In the genomic region with DNA sequence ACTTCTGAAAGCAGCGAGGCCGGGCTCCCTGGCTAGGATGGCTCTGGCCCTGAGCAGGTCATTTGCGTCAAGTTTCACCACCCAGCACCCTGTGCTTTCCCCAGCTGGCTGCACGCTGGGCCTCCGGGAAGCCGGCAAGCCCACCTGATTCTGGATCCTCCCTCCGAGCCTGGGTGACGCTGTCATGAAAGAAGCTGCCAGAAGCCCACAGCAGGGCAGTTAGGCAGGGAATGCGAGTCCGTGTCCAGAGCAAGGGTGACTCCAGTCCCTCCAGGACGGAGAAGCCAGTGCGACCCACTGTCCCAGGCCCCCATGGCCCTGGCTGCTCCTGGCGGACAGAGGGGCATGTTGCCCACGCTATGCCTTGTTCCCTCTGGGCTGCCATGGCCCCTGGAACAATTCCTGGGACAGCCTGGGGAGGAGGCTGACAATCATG, we compare ENCODE assay signal across 23 cellular contexts. TPM values are rescaled to one million over a fixed set of nuclear protein-coding genes. Genes with fewer than 3 reads are reported as not detected.
DNase-seq lines count a peak whose midpoint lies in the region; ATAC-seq, FAIRE-seq and TF ChIP-seq lines count a peak whose summit lies in the region.
"Had no signal": no experiment of that assay in that cellular context is flagged by ENCODE, and none has a peak within 500 bp of the region (broad histone marks: within the 10 kb centered on the region; RNA-seq: fewer than 3 reads in every experiment).

No MANE protein-coding gene starts in this region.

- no peak overlapping the region for H3K4me3 ChIP-seq in right lobe of liver
- H3K4me3 ChIP-seq in HepG2 (replicated peaks in 1 of 3; ENCODE audit: insufficient read depth in 1 of 3, low read depth in 2 of 3, low read length in 3 of 3) = no peak overlapping the region
- H3K4me3 ChIP-seq in osteoblast (ENCODE audit: insufficient read depth, low read length) = no peak overlapping the region
- H3K4me3 ChIP-seq in aorta (ENCODE audit: low read length in 2 of 2) = no peak overlapping the region
- H3K4me3 ChIP-seq in A673 (ENCODE audit: low read depth, low read length, poor library complexity, severe bottlenecking) = no peak overlapping the region
- H3K4me3 ChIP-seq: BLaER1 treated with 17β-estradiol and CSF1 and Interleukin-3, amounts not matched to agents 10 nM and 100 nM; GM23248; HAP-1 had no signal

- in situ Hi-C loops in HepG2 (cut with HindIII; ENCODE audit: extremely low pct_ligation_motif_present, low pct_unique_long_range_greater_than_20kb) = loop anchor here (5.0 kb wide), 1 partner anchor 42 kb away; no protein-coding TSS in a partner anchor

- H3K4me2 ChIP-seq in HepG2 (ENCODE audit: low read depth, low read length) (no peak overlapping the region), osteoblast (ENCODE audit: insufficient read depth, low read length) (no peak overlapping the region)
- H3K4me2 ChIP-seq: BLaER1 treated with 17β-estradiol and CSF1 and Interleukin-3, amounts not matched to agents 10 nM and 100 nM had no signal

- H3K4me3 Mint-ChIP-seq in chondrocyte (ENCODE audit: unreplicated experiment) = no peak overlapping the region
- H3K4me3 Mint-ChIP-seq: CD4-positive, alpha-beta memory T cell had no signal

- H3K27me3 ChIP-seq in right lobe of liver = no peaks in the 10 kb centered on the region
- H3K27me3 ChIP-seq in HepG2 (ENCODE audit: control insufficient read depth in 1 of 2, insufficient read depth in 2 of 2, low read length in 2 of 2) = no peaks in the 10 kb centered on the region; a peak in 2 of 5 replicates
- peaks cover 7% of the 10 kb centered on the region for H3K27me3 ChIP-seq in osteoblast (ENCODE audit: insufficient read depth, low read length)
- no peaks in the 10 kb centered on the region for H3K27me3 ChIP-seq in aorta (ENCODE audit: control insufficient read depth in 1 of 2, insufficient read depth in 2 of 2, low read length in 1 of 2)
- no peaks in the 10 kb centered on the region for H3K27me3 ChIP-seq in A673 (replicated peaks; ENCODE audit: insufficient read depth, low read depth, low read length, poor library complexity)

- peaks cover 31% of the 10 kb centered on the region for H3K27me3 Mint-ChIP-seq in chondrocyte (ENCODE audit: low read depth)

- H3K27ac Mint-ChIP-seq in chondrocyte (ENCODE audit: unreplicated experiment) = no peak overlapping the region

- no peaks in the 10 kb centered on the region for H3K79me2 ChIP-seq in HepG2 (ENCODE audit: insufficient read depth, low read length)
- no peaks in the 10 kb centered on the region for H3K79me2 ChIP-seq in osteoblast (ENCODE audit: insufficient read depth, low read length)

- TF ChIP-seq RAD21 in HepG2 (CRISPR knock-in tag; IDR thresholded peaks at IDR 0.05) = no peak

- H3K9me3 Mint-ChIP-seq in chondrocyte (ENCODE audit: low read depth) = peaks cover 33% of the 10 kb centered on the region

- DNase-seq in right lobe of liver = peak in 2 of 3 donors; percentile 28 to 43
- DNase-seq in HepG2 (ENCODE audit: low spot score) = no peak
- peak; percentile 68 for DNase-seq in chondrocyte (ENCODE audit: low spot score)
- peak; percentile 15 for DNase-seq in osteoblast (ENCODE audit: insufficient read length, low spot score, missing footprints)
- DNase-seq in aorta = peak; percentile 19 to 50
- DNase-seq in omental fat pad (ENCODE audit: low spot score) = no peak
- no peak for DNase-seq in A673 (ENCODE audit: low spot score)
- no peak for DNase-seq in NK-92 treated with Interleukin-12 subunit alpha and Interleukin-12 subunit beta, amount 100 ng/mL, for 24 hours (lab: John Stamatoyannopoulos, UW)
- DNase-seq: ACHN, DND-41, GM23248, NCI-H1105, NCI-H146, NCI-H2029, NCI-H2227 treated with DMSO at 0.1 percent for 48 hours, NCI-H510A, Right ventricle myocardium superior had no signal

- no CpG with 5 or more reads among the region's 14 CpGs for WGBS in right lobe of liver (ENCODE audit: insufficient coverage, low coverage, low lambda C conversion rate, missing lambda C conversion rate)
- WGBS in HepG2 (ENCODE audit: low lambda C conversion rate) = 80% methylated on average over 1 of the region's 14 CpGs
- WGBS in aorta, 2 donors = 87 to 88% methylated on average over 14 of the region's 14 CpGs

- no peaks in the 10 kb centered on the region for H4K20me1 ChIP-seq in HepG2 (ENCODE audit: insufficient read depth, low read length)
- no peaks in the 10 kb centered on the region for H4K20me1 ChIP-seq in osteoblast (ENCODE audit: insufficient read depth, low read length)

- H3K4me1 ChIP-seq in right lobe of liver (no peaks in the 10 kb centered on the region), HepG2 (ENCODE audit: insufficient read depth, low read length) (no peaks in the 10 kb centered on the region), osteoblast (ENCODE audit: insufficient read depth, low read length) (no peaks in the 10 kb centered on the region), aorta (ENCODE audit: control insufficient read depth in 1 of 2, insufficient read depth in 2 of 2, low read length in 2 of 2) (no peaks in the 10 kb centered on the region), A673 (ENCODE audit: insufficient read depth, low read length, poor library complexity, severe bottlenecking) (no peaks in the 10 kb centered on the region)
- H3K4me1 ChIP-seq: HAP-1 had no signal

- H2AFZ ChIP-seq in HepG2 (ENCODE audit: low read length) = no peak overlapping the region
- H2AFZ ChIP-seq in osteoblast (ENCODE audit: low read length) = no peak overlapping the region
- H2AFZ ChIP-seq: GM23248 had no signal

- no peaks in the 10 kb centered on the region for H3K36me3 ChIP-seq in right lobe of liver
- H3K36me3 ChIP-seq in HepG2 (replicated peaks in 1 of 2; ENCODE audit: control insufficient read depth in 1 of 2, insufficient read depth in 2 of 2, low read length in 2 of 2) = no peaks in the 10 kb centered on the region
- H3K36me3 ChIP-seq in osteoblast (ENCODE audit: insufficient read depth, low read length) = no peaks in the 10 kb centered on the region
- H3K36me3 ChIP-seq in aorta (ENCODE audit: control insufficient read depth in 1 of 2, insufficient read depth in 2 of 2, low read length in 1 of 2) = no peaks in the 10 kb centered on the region
- no peaks in the 10 kb centered on the region for H3K36me3 ChIP-seq in A673 (ENCODE audit: insufficient read depth, low read length, poor library complexity, severe bottlenecking)
- H3K36me3 ChIP-seq: BLaER1 treated with 17β-estradiol and CSF1 and Interleukin-3, amounts not matched to agents 10 nM and 100 nM; HAP-1 had no signal

- H3K27ac ChIP-seq in right lobe of liver (no peak overlapping the region), HepG2 (ENCODE audit: extremely low read length, insufficient read depth, low read length) (no peak overlapping the region), osteoblast (ENCODE audit: low read depth, low read length) (no peak overlapping the region), aorta (ENCODE audit: low read depth in 1 of 2, low read length in 2 of 2) (no peak overlapping the region), A673 (ENCODE audit: low read depth, low read length, poor library complexity, severe bottlenecking) (no peak overlapping the region)
- H3K27ac ChIP-seq: BLaER1 treated with 17β-estradiol and CSF1 and Interleukin-3, amounts not matched to agents 10 nM and 100 nM; GM23248 had no signal

- no peak overlapping the region for H3K9ac ChIP-seq in HepG2 (ENCODE audit: insufficient read depth, low read depth, low read length)
- H3K9ac ChIP-seq: BLaER1 treated with 17β-estradiol and CSF1 and Interleukin-3, amounts not matched to agents 10 nM and 100 nM; GM23248 had no signal

- CTCF ChIA-PET in HepG2 (lab: Yijun Ruan, JAX; ENCODE audit: low intra/inter-chr PET ratio, low total read pairs) (no interaction called here), A673 (lab: Charles Lee) (no interaction called here)

- intact Hi-C loops in right lobe of liver (cut with DNase I) = loop anchor here (5.0 kb wide), 1 partner anchor 42 kb away; no protein-coding TSS in a partner anchor
- intact Hi-C loops in HepG2 (cut with micrococcal nuclease; ENCODE audit: unreplicated experiment) = no loop called here
- intact Hi-C loops in aorta (cut with DNase I) = loop anchor here in 1 of 2 donors (5.0 kb wide), 1 partner anchor 307 kb away; no protein-coding TSS in a partner anchor
- intact Hi-C loops in A673 (cut with micrococcal nuclease; ENCODE audit: unreplicated experiment) = no loop called here

- TF ChIP-seq EP300 in HepG2 (IDR thresholded peaks at IDR 0.05; ENCODE audit: low read depth in 2 of 2, low read length in 2 of 2) (no peak), HepG2 (CRISPR knock-in tag; IDR thresholded peaks at IDR 0.05; ENCODE audit: borderline replicate concordance) (no peak)

- no peak for FAIRE-seq in HepG2 (lab: Jason Lieb, UNC)
- FAIRE-seq: GM12891, RCC 7860 had no signal

- TF ChIP-seq CTCF in right lobe of liver (IDR thresholded peaks at IDR 0.05) (no peak), HepG2 (CRISPR knock-in tag; IDR thresholded peaks at IDR 0.05) (no peak), chondrocyte (IDR thresholded peaks at IDR 0.05) (no peak), osteoblast (IDR thresholded peaks at IDR 0.05; ENCODE audit: extremely low read depth, low read depth, low read length) (no peak), omental fat pad (IDR thresholded peaks at IDR 0.05) (no peak), A673 (conservative IDR thresholded peaks at IDR 0.05; ENCODE audit: low read depth, low read length) (no peak)

- peaks cover 16% of the 10 kb centered on the region for H3K36me3 Mint-ChIP-seq in chondrocyte (ENCODE audit: low read depth)

- POLR2A ChIA-PET in HepG2 (lab: Yijun Ruan, JAX) = no interaction called here
- POLR2A ChIA-PET in A673 (lab: Charles Lee; ENCODE audit: low non-redundant PET) = no interaction called here

- ATAC-seq in right lobe of liver (no peak), HepG2 (no peak), aorta (ENCODE audit: low FRiP score) (no peak), omental fat pad (ENCODE audit: low FRiP score) (no peak)

- no peaks in the 10 kb centered on the region for H3K4me1 Mint-ChIP-seq in chondrocyte (ENCODE audit: low read depth)

- TF ChIP-seq POLR2A in right lobe of liver (IDR thresholded peaks at IDR 0.05) = no peak
- TF ChIP-seq POLR2A in HepG2 (IDR thresholded peaks at IDR 0.05; ENCODE audit: insufficient read depth in 1 of 2, low read depth in 2 of 2, low read length in 2 of 2) = no peak

- no peaks in the 10 kb centered on the region for H3K9me3 ChIP-seq in right lobe of liver
- peaks cover 7% of the 10 kb centered on the region; the same call in 1 of the 2 replicates for H3K9me3 ChIP-seq in HepG2 (ENCODE audit: low read length)
- no peaks in the 10 kb centered on the region for H3K9me3 ChIP-seq in osteoblast (ENCODE audit: low read depth, low read length)
- no peaks in the 10 kb centered on the region for H3K9me3 ChIP-seq in aorta (ENCODE audit: control insufficient read depth, low read length)
- peaks cover 3% of the 10 kb centered on the region for H3K9me3 ChIP-seq in A673 (ENCODE audit: low read depth, low read length, poor library complexity, severe bottlenecking)
- H3K9me3 ChIP-seq: HAP-1 had no signal

- BruUV-seq in HepG2 (replicated peaks; lab: Mats Ljungman, UMichigan) (no TSS peak), A673 (replicated peaks; lab: Mats Ljungman, UMichigan) (no TSS peak)

RNA-seq across cellular contexts. Expression of a gene that starts 44.4 kb away (rescaled TPM):
- total RNA-seq in right lobe of liver (1 to 10 TPM in 1 of 6 experiments, under 1 TPM in 5; 0.37 to 1.5 (median 0.69) TPM), HepG2 (2016; rRNA removed; fragmentation: Illumina TruSeq; extraction: Trizol) (not detected in 2 replicates), chondrocyte (6.4 to 11.8 TPM (median 11.8 TPM) in 3 replicates), osteoblast (1.1 and 1.2 TPM in 2 replicates), aorta (10 to 100 TPM in 1 of 2 donors, 1 to 10 TPM in 1; 7.0 to 15.0 TPM), omental fat pad (10 to 100 TPM in 3 of 4 donors, 1 to 10 TPM in 1; 1.1 to 26.8 (median 14.8) TPM), A673 (2021) (22.0 and 25.6 TPM in 2 replicates)
- total RNA-seq in HepG2 (2016; cell fraction: cytosol; rRNA removed; fragmentation: Illumina TruSeq; extraction: Trizol; ENCODE audit: low read depth) = not detected in 2 replicates
- not detected in 2 replicates for total RNA-seq in HepG2 (2016; cell fraction: insoluble cytoplasmic fraction; rRNA removed; fragmentation: Illumina TruSeq; extraction: Trizol)
- not detected in 2 replicates for total RNA-seq in HepG2 (2016; cell fraction: membrane; rRNA removed; fragmentation: Illumina TruSeq; extraction: Trizol)
- not detected in 2 replicates for total RNA-seq in HepG2 (2016; cell fraction: nucleus; rRNA removed; fragmentation: Illumina TruSeq; extraction: Trizol)
- polyA plus RNA-seq in HepG2 (2011; rRNA removed) (not detected in 2 replicates), aorta (1 to 10 TPM in 1 of 2 donors, not detected in 1; 3.6 TPM)
- polyA plus RNA-seq in HepG2 (2011; cell fraction: cytosol; rRNA removed) = not detected in 2 replicates
- polyA plus RNA-seq in HepG2 (2011; cell fraction: nucleus; rRNA removed) = not detected in 2 replicates
- not detected in 2 replicates for polyA plus RNA-seq in HepG2 (2012)
- not detected in 2 replicates for polyA plus RNA-seq in HepG2 (2016; cell fraction: cytosol; fragmentation: Illumina TruSeq; extraction: Trizol; ENCODE audit: low read depth)
- not detected in 2 replicates for polyA plus RNA-seq in HepG2 (2016; cell fraction: insoluble cytoplasmic fraction; fragmentation: Illumina TruSeq; extraction: Trizol; ENCODE audit: low read depth)
- polyA plus RNA-seq in HepG2 (2016; cell fraction: membrane; fragmentation: Illumina TruSeq; extraction: Trizol; ENCODE audit: low read depth) = not detected in 2 replicates
- not detected in 2 replicates for polyA plus RNA-seq in HepG2 (2016; cell fraction: nucleus; fragmentation: Illumina TruSeq; extraction: Trizol; ENCODE audit: insufficient read depth, low read depth)
- polyA minus RNA-seq in HepG2 (2011; rRNA and poly(A)+ RNA removed; ENCODE audit: low replicate concordance) = not detected in 2 replicates
- polyA minus RNA-seq in HepG2 (2011; cell fraction: cytosol; rRNA and poly(A)+ RNA removed) = not detected in 2 replicates
- polyA minus RNA-seq in HepG2 (2011; cell fraction: nucleus; rRNA and poly(A)+ RNA removed) = not detected in 2 replicates
- total RNA-seq: HT1080 had no signal

RNA-seq across cellular contexts. Expression of a gene that starts 56.9 kb away (rescaled TPM):
- total RNA-seq in right lobe of liver (10 to 100 TPM in 4 of 6 experiments, 1 to 10 TPM in 2; 4.5 to 24.5 (median 15.7) TPM), HepG2 (2016; rRNA removed; fragmentation: Illumina TruSeq; extraction: Trizol) (12.6 and 21.8 TPM in 2 replicates), chondrocyte (6.5 to 12.7 TPM (median 7.8 TPM) in 3 replicates), osteoblast (2.9 and 3.2 TPM in 2 replicates), aorta (1 to 10 TPM; 6.2 to 8.4 TPM), omental fat pad (10 to 100 TPM in 3 of 4 donors, 1 to 10 TPM in 1; 5.8 to 18.6 (median 14.6) TPM), A673 (2021) (59.6 and 72.1 TPM in 2 replicates)
- 4.8 and 5.6 TPM in 2 replicates for total RNA-seq in HepG2 (2016; cell fraction: cytosol; rRNA removed; fragmentation: Illumina TruSeq; extraction: Trizol; ENCODE audit: low read depth)
- total RNA-seq in HepG2 (2016; cell fraction: insoluble cytoplasmic fraction; rRNA removed; fragmentation: Illumina TruSeq; extraction: Trizol) = 11.0 and 23.6 TPM in 2 replicates
- 10.8 TPM in 2 replicates for total RNA-seq in HepG2 (2016; cell fraction: membrane; rRNA removed; fragmentation: Illumina TruSeq; extraction: Trizol)
- total RNA-seq in HepG2 (2016; cell fraction: nucleus; rRNA removed; fragmentation: Illumina TruSeq; extraction: Trizol) = 21.2 and 27.4 TPM in 2 replicates
- polyA plus RNA-seq in HepG2 (2011; rRNA removed) (23.0 and 31.0 TPM in 2 replicates), aorta (10 to 100 TPM in 1 of 2 donors, 1 to 10 TPM in 1; 4.5 to 32.5 TPM)
- 14.5 and 24.7 TPM in 2 replicates for polyA plus RNA-seq in HepG2 (2011; cell fraction: cytosol; rRNA removed)
- 49.0 and 62.1 TPM in 2 replicates for polyA plus RNA-seq in HepG2 (2011; cell fraction: nucleus; rRNA removed)
- polyA plus RNA-seq in HepG2 (2012) = 18.0 and 36.8 TPM in 2 replicates
- 3.7 and 4.0 TPM in 2 replicates for polyA plus RNA-seq in HepG2 (2016; cell fraction: cytosol; fragmentation: Illumina TruSeq; extraction: Trizol; ENCODE audit: low read depth)
- 11.1 and 13.0 TPM in 2 replicates for polyA plus RNA-seq in HepG2 (2016; cell fraction: insoluble cytoplasmic fraction; fragmentation: Illumina TruSeq; extraction: Trizol; ENCODE audit: low read depth)
- polyA plus RNA-seq in HepG2 (2016; cell fraction: membrane; fragmentation: Illumina TruSeq; extraction: Trizol; ENCODE audit: low read depth) = 6.4 and 7.2 TPM in 2 replicates
- 44.5 and 46.0 TPM in 2 replicates for polyA plus RNA-seq in HepG2 (2016; cell fraction: nucleus; fragmentation: Illumina TruSeq; extraction: Trizol; ENCODE audit: insufficient read depth, low read depth)
- polyA minus RNA-seq in HepG2 (2011; rRNA and poly(A)+ RNA removed; ENCODE audit: low replicate concordance) = 42.0 and 128 TPM in 2 replicates
- 32.2 and 34.4 TPM in 2 replicates for polyA minus RNA-seq in HepG2 (2011; cell fraction: cytosol; rRNA and poly(A)+ RNA removed)
- polyA minus RNA-seq in HepG2 (2011; cell fraction: nucleus; rRNA and poly(A)+ RNA removed) = 12.2 and 14.7 TPM in 2 replicates

Comparison
In these comparisons a context has a peak if more than half of its experiments do, and no peak if none do; other contexts are left out.
1. DNase-seq: peak in right lobe of liver (2 of 3), chondrocyte (single experiment), osteoblast (single experiment) and aorta (2 of 2); none in HepG2 (single experiment), omental fat pad (single experiment), A673 (single experiment) and NK-92 treated with Interleukin-12 subunit alpha and Interleukin-12 subunit beta, amount 100 ng/mL, for 24 hours (single experiment).
2. intact Hi-C loops: an anchor here in right lobe of liver (5.0 kb wide); none called in HepG2 and A673.